In the genomic region with DNA sequence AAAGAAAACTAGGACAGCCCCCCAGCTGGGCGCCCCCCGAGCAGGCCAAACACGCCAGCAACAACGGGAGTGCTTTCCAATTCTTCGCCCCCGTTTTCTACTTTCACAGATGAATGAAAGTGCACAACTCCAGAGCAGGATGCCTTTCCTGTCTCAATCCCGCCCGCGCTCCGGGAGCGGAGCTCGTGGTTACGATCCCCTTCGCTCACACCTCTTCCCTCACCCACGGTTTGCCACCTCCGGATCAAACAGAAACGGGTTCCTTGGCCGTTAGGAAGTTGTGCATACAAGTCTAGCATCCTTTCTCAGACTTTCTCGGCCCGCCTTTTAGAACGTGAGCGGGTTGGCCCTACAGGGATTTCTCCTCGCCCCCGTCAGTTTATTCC, we compare ENCODE assay signal across 8 cellular contexts. TPM values are rescaled to one million over a fixed set of nuclear protein-coding genes. Genes with fewer than 3 reads are reported as not detected.
DNase-seq lines count a peak whose midpoint lies in the region; ATAC-seq, FAIRE-seq and TF ChIP-seq lines count a peak whose summit lies in the region.

No MANE protein-coding gene starts in this region.

- H3K9me3 ChIP-seq in kidney (ENCODE audit: control insufficient read depth in 1 of 2, low read length in 2 of 2), result no peaks in the 10 kb centered on the region

- peak overlapping the region; percentile 76 to 85 for H3K27ac ChIP-seq in kidney (ENCODE audit: low read depth in 2 of 2, low read length in 2 of 2)

- CTCF ChIA-PET in AG04449 (lab: Yijun Ruan, JAX), result interaction anchor here (3.6 kb wide), 1 partner anchor 12 kb away, joined by 19 read pairs; no protein-coding TSS in a partner anchor

- no peaks in the 10 kb centered on the region for H3K36me3 ChIP-seq in kidney (ENCODE audit: control insufficient read depth in 1 of 2, insufficient read depth in 2 of 2, low read length in 2 of 2)

- DNase-seq in AG04449 (ENCODE audit: low read depth, low spot score), result no peak
- no peak for DNase-seq in GM12864 (ENCODE audit: low read depth)
- DNase-seq in OCI-M1 (lab: John Stamatoyannopoulos, UW), result peak; percentile 74
- peak; percentile 73 for DNase-seq in astrocyte of the hippocampus (ENCODE audit: low read depth, low spot score)
- DNase-seq in kidney, result peak; percentile 82
- peak; percentile 27 for DNase-seq in stimulated activated CD4-positive, alpha-beta T cell treated with anti-CD3 and anti-CD28 coated beads, Interleukin-1b, Interleukin-23, amount 100 ng/mL, for 48 hours
- DNase-seq in omental fat pad (ENCODE audit: low spot score), result no peak

- H3K4me3 ChIP-seq in AG04449 (ENCODE audit: low read depth, low read length) (peak overlapping the region; percentile 88), GM12864 (ENCODE audit: low read depth, low read length) (peak overlapping the region; percentile 73), kidney (ENCODE audit: low read length in 2 of 2) (peak overlapping the region; percentile 84 to 98)

- H3K9ac ChIP-seq in kidney (ENCODE audit: low read length in 2 of 2), result peak overlapping the region; percentile 79 to 89

- intact Hi-C loops in kidney (cut with DNase I), result no loop called here

- no peak for FAIRE-seq in kidney (lab: Jason Lieb, UNC)

- TF ChIP-seq CTCF in AG04449 (IDR thresholded peaks at IDR 0.05; ENCODE audit: insufficient read depth, low read length, missing control alignments) (no peak), GM12864 (IDR thresholded peaks at IDR 0.05; ENCODE audit: low read depth, low read length, missing control alignments) (no peak), kidney (IDR thresholded peaks at IDR 0.05; ENCODE audit: borderline replicate concordance, extremely low read depth, insufficient read depth) (no peak), omental fat pad (IDR thresholded peaks at IDR 0.05) (no peak)

- POLR2A ChIA-PET in AG04449 (lab: Yijun Ruan, JAX), result interaction anchor here (1.3 to 2.0 kb wide), 2 partner anchors 8 to 48 kb away, joined by 5 to 6 read pairs; a partner anchor contains a TSS

- ATAC-seq in GM18502 (IDR thresholded peaks at IDR 0.05; ENCODE audit: poor library complexity, unreplicated experiment), result no peak
- ATAC-seq in omental fat pad (ENCODE audit: low FRiP score), result no peak

- peaks cover 3 to 6% of the 10 kb centered on the region in 2 donors for H3K4me1 ChIP-seq in kidney (ENCODE audit: control insufficient read depth in 1 of 2, insufficient read depth in 1 of 2, low read depth in 1 of 2, low read length in 2 of 2)

RNA-seq across cellular contexts. Expression of a gene that starts 0.7 kb away (rescaled TPM):
- 29.2 TPM for total RNA-seq in kidney
- polyA plus RNA-seq in kidney (ENCODE audit: insufficient read depth, low read depth, low replicate concordance), result 40.3 TPM
- total RNA-seq in omental fat pad, result 10 to 100 TPM; 11.8 to 28.4 (median 20.2) TPM

RNA-seq across cellular contexts. Expression of a gene that starts 1.2 kb away (rescaled TPM):
- total RNA-seq in kidney (2.5 TPM), omental fat pad (1 to 10 TPM in 2 of 4 donors, under 1 TPM in 2; 0.82 to 3.5 (median 1.4) TPM)
- polyA plus RNA-seq in kidney (ENCODE audit: insufficient read depth, low read depth, low replicate concordance), result 0.26 TPM

RNA-seq across cellular contexts. Expression of a gene that starts 47.6 kb away (rescaled TPM):
- total RNA-seq in kidney, result 19.1 TPM
- 9.7 TPM for polyA plus RNA-seq in kidney (ENCODE audit: insufficient read depth, low read depth, low replicate concordance)
- total RNA-seq in omental fat pad, result 10 to 100 TPM; 16.8 to 29.3 (median 21.5) TPM

RNA-seq across cellular contexts. Expression of a gene that starts 55.5 kb away (rescaled TPM):
- 10.3 TPM for total RNA-seq in kidney
- polyA plus RNA-seq in kidney (ENCODE audit: insufficient read depth, low read depth, low replicate concordance), result 5.0 TPM
- total RNA-seq in omental fat pad, result 10 to 100 TPM in 3 of 4 donors, 1 to 10 TPM in 1; 6.8 to 12.1 (median 10.7) TPM

Comparison
In these comparisons a context has a peak if more than half of its experiments do, and no peak if none do; other contexts are left out.
1. DNase-seq: peak in OCI-M1 (single experiment), astrocyte of the hippocampus (single experiment), kidney (single experiment) and stimulated activated CD4-positive, alpha-beta T cell treated with anti-CD3 and anti-CD28 coated beads, Interleukin-1b, Interleukin-23, amount 100 ng/mL, for 48 hours (single experiment); none in AG04449 (single experiment), GM12864 (single experiment) and omental fat pad (single experiment).
2. Peak in every context shown above with its lines, with median percentiles within 50 percentile points of each other: H3K4me3 ChIP-seq.